In genomic region chr2:1622521-1623200, GRCh38 we compare ENCODE assay signal across 26 cellular contexts.
"Had no signal": no experiment of that assay in that cellular context is flagged by ENCODE, and none has a peak within 500 bp of the region (broad histone marks: within the 10 kb centered on the region; RNA-seq: fewer than 3 reads in every experiment).

No MANE protein-coding gene starts in this region.

- H3K27me3 ChIP-seq: breast epithelium, left lung, testis, transverse colon had no signal

- H3K9me3 ChIP-seq: breast epithelium, gastrocnemius medialis, left lung, testis, transverse colon had no signal

- DNase-seq: activated CD4-positive, alpha-beta T cell treated with anti-CD3 and anti-CD28 coated beads, Interleukin-2, amount 50 U/mL, for 1 hour; activated CD8-positive, alpha-beta T cell treated with anti-CD3 and anti-CD28 coated beads for 36 hours; activated naive CD4-positive, alpha-beta T cell; activated T-cell treated with anti-CD3 and anti-CD28 coated beads, Interleukin-2, amount 50 U/mL, for 4 hours; dorsolateral prefrontal cortex; effector memory CD4-positive, alpha-beta T cell; erythroblast; gastrocnemius medialis; midbrain; naive thymus-derived CD4-positive, alpha-beta T cell; occipital lobe; right cardiac atrium; stimulated activated CD4-positive, alpha-beta T cell treated with anti-CD3 and anti-CD28 coated beads, Interleukin-2, amount 100 ng/mL, for 48 hours; stimulated activated naive CD8-positive, alpha-beta T cell treated with anti-CD3 and anti-CD28 coated beads, Interleukin-15, Interleukin-2, amounts not matched to agents 100 U/mL and 50 U/mL, for 24 hours; T1000; testis; transverse colon had no signal

- H3K27ac ChIP-seq: breast epithelium, dorsolateral prefrontal cortex, gastrocnemius medialis, left lung, testis, transverse colon had no signal

- H3K4me3 Mint-ChIP-seq: activated CD8-positive, alpha-beta T cell treated with anti-CD3 and anti-CD28 coated beads for 36 hours; activated T-cell treated with anti-CD3 and anti-CD28 coated beads, Interleukin-2, amount 50 U/mL, for 4 hours; activated T-helper 17 cell treated with anti-CD3 and anti-CD28 coated beads, Interleukin-2, amount 50 U/mL, for 72 hours; central memory CD8-positive, alpha-beta T cell; naive thymus-derived CD4-positive, alpha-beta T cell; neural crest cell; T-helper 1 cell treated with Interleukin-12 subunit alpha and Interleukin-12 subunit beta and Interleukin-4 antibody, amounts not matched to agents 30 μg/mL and 1 μg/mL, for 36 hours; WTC11 had no signal

- H3K9me3 Mint-ChIP-seq: activated CD8-positive, alpha-beta T cell treated with anti-CD3 and anti-CD28 coated beads for 36 hours; T-helper 1 cell treated with Interleukin-12 subunit alpha and Interleukin-12 subunit beta and Interleukin-4 antibody, amounts not matched to agents 30 μg/mL and 1 μg/mL, for 36 hours had no signal

- H3K4me1 ChIP-seq: testis had no signal

- ATAC-seq: activated CD8-positive, alpha-beta T cell treated with anti-CD3 and anti-CD28 coated beads for 36 hours; activated naive CD4-positive, alpha-beta T cell treated with anti-CD3 and anti-CD28 coated beads, Interleukin-2, amount 50 U/mL, for 72 hours; activated T-cell treated with anti-CD3 and anti-CD28 coated beads, Interleukin-2, amount 50 U/mL, for 4 hours; activated T-helper 17 cell treated with anti-CD3 and anti-CD28 coated beads, Interleukin-2, amount 50 U/mL, for 72 hours; gastrocnemius medialis; left lung; naive thymus-derived CD4-positive, alpha-beta T cell; right cardiac atrium; stimulated activated naive CD8-positive, alpha-beta T cell treated with anti-CD3 and anti-CD28 coated beads, Interleukin-15, Interleukin-2, amounts not matched to agents 100 U/mL and 50 U/mL, for 24 hours; WTC11 had no signal

- H3K4me3 ChIP-seq: breast epithelium, dorsolateral prefrontal cortex, gastrocnemius medialis, left lung, lung, testis, transverse colon had no signal

- H3K27me3 Mint-ChIP-seq: central memory CD8-positive, alpha-beta T cell had no signal

- H3K36me3 Mint-ChIP-seq: activated naive CD4-positive, alpha-beta T cell treated with anti-CD3 and anti-CD28 coated beads, Interleukin-2, amount 50 U/mL, for 72 hours; naive thymus-derived CD4-positive, alpha-beta T cell had no signal

- H3K4me1 Mint-ChIP-seq: activated T-helper 17 cell treated with anti-CD3 and anti-CD28 coated beads, Interleukin-2, amount 50 U/mL, for 72 hours; central memory CD8-positive, alpha-beta T cell had no signal

- H3K27ac Mint-ChIP-seq: activated CD8-positive, alpha-beta T cell treated with anti-CD3 and anti-CD28 coated beads for 36 hours; activated naive CD4-positive, alpha-beta T cell treated with anti-CD3 and anti-CD28 coated beads, Interleukin-2, amount 50 U/mL, for 72 hours; activated T-helper 17 cell treated with anti-CD3 and anti-CD28 coated beads, Interleukin-2, amount 50 U/mL, for 72 hours; naive thymus-derived CD4-positive, alpha-beta T cell; T-helper 1 cell treated with Interleukin-12 subunit alpha and Interleukin-12 subunit beta and Interleukin-4 antibody, amounts not matched to agents 30 μg/mL and 1 μg/mL, for 36 hours had no signal

- H3K36me3 ChIP-seq: breast epithelium, gastrocnemius medialis, left lung, transverse colon had no signal
